ENCODE assay signal across 19 cellular contexts in genomic region chr12:20109667-20110066, GRCh38.
"Had no signal": no experiment of that assay in that cellular context is flagged by ENCODE, and none has a peak within 500 bp of the region (broad histone marks: within the 10 kb centered on the region; RNA-seq: fewer than 3 reads in every experiment).

No MANE protein-coding gene starts in this region.

- H3K4me1 ChIP-seq: breast epithelium, right lobe of liver, spleen, stomach, tibial nerve, uterus had no signal

- H3K27me3 ChIP-seq: breast epithelium, dorsolateral prefrontal cortex, gastrocnemius medialis, right lobe of liver, spleen, stomach, tibial nerve, uterus had no signal

- H3K27ac ChIP-seq: breast epithelium, gastrocnemius medialis, right lobe of liver, spleen, stomach, tibial nerve, uterus had no signal

- H3K36me3 ChIP-seq: breast epithelium, gastrocnemius medialis, right lobe of liver, spleen, stomach, tibial nerve, uterus had no signal

- DNase-seq: activated CD4-positive, alpha-beta T cell treated with anti-CD3 and anti-CD28 coated beads, Interleukin-2, amount 50 U/mL, for 1 hour; activated CD4-positive, CD25-positive, alpha-beta regulatory T cell; activated naive CD4-positive, alpha-beta T cell treated with Interleukin-2 at 50 U/mL for 16 hours; activated naive CD8-positive, alpha-beta T cell treated with anti-CD3 and anti-CD28 coated beads, Interleukin-2, amount 50 U/mL, for 24 hours; aorta; dorsolateral prefrontal cortex; endodermal cell; erythroblast; gastrocnemius medialis; kidney; mesenchymal stem cell; natural killer cell; right lobe of liver; spleen; stimulated activated CD4-positive, alpha-beta T cell treated with anti-CD3 and anti-CD28 coated beads, Interleukin-1b, Interleukin-23, amount 100 ng/mL, for 48 hours; stomach; uterus had no signal

- H3K9me3 ChIP-seq: breast epithelium, gastrocnemius medialis, right lobe of liver, stomach, tibial nerve, uterus had no signal

- ATAC-seq: activated naive CD8-positive, alpha-beta T cell treated with anti-CD3 and anti-CD28 coated beads, Interleukin-2, amount 50 U/mL, for 24 hours; gastrocnemius medialis; natural killer cell; right lobe of liver had no signal

- H3K4me3 ChIP-seq: breast epithelium, dorsolateral prefrontal cortex, gastrocnemius medialis, right lobe of liver, spleen, stomach, tibial nerve, uterus had no signal
